Comparison of ENCODE assay signal across 27 cellular contexts in genomic region chr5:79396265-79396664, GRCh38.
DNase-seq lines count a peak whose midpoint lies in the region; ATAC-seq, FAIRE-seq and TF ChIP-seq lines count a peak whose summit lies in the region.
"Had no signal": no experiment of that assay in that cellular context is flagged by ENCODE, and none has a peak within 500 bp of the region (broad histone marks: within the 10 kb centered on the region; RNA-seq: fewer than 3 reads in every experiment).

No MANE protein-coding gene starts in this region.

- H3K4me3 ChIP-seq in AG10803 (ENCODE audit: low read length): no peak overlapping the region
- no peak overlapping the region for H3K4me3 ChIP-seq in cardiac fibroblast (replicated peaks in 1 of 2; ENCODE audit: low read depth in 2 of 2, low read length in 2 of 2)
- H3K4me3 ChIP-seq: cardiac muscle cell, K562, mucosa of descending colon, transverse colon had no signal

- H3K4me3 Mint-ChIP-seq in natural killer cell treated with Interleukin-12 subunit alpha and Interleukin-12 subunit beta and Interleukin-15 and Interleukin-18, amount 100 ng/mL, for 72 hours: no peak overlapping the region
- H3K4me3 Mint-ChIP-seq: B cell; stimulated activated naive CD8-positive, alpha-beta T cell treated with anti-CD3 and anti-CD28 coated beads, Interleukin-15, amount 100 ng/mL, for 72 hours had no signal

- H3K36me3 Mint-ChIP-seq in natural killer cell treated with Interleukin-12 subunit alpha and Interleukin-12 subunit beta and Interleukin-15 and Interleukin-18, amount 100 ng/mL, for 72 hours: no peaks in the 10 kb centered on the region

- TF ChIP-seq CTCF in AG10803 (conservative IDR thresholded peaks at IDR 0.05; ENCODE audit: low read length): no peak
- TF ChIP-seq CTCF in cardiac fibroblast (IDR thresholded peaks at IDR 0.05; ENCODE audit: low read depth, low read length): no peak

- H3K9me3 Mint-ChIP-seq in natural killer cell treated with Interleukin-12 subunit alpha and Interleukin-12 subunit beta and Interleukin-15 and Interleukin-18, amount 100 ng/mL, for 72 hours: no peaks in the 10 kb centered on the region
- H3K9me3 Mint-ChIP-seq: stimulated activated naive CD8-positive, alpha-beta T cell treated with anti-CD3 and anti-CD28 coated beads, Interleukin-15, amount 100 ng/mL, for 72 hours had no signal

- H3K4me1 Mint-ChIP-seq in natural killer cell treated with Interleukin-12 subunit alpha and Interleukin-12 subunit beta and Interleukin-15 and Interleukin-18, amount 100 ng/mL, for 72 hours (ENCODE audit: low read depth in 2 of 2): no peaks in the 10 kb centered on the region
- H3K4me1 Mint-ChIP-seq: B cell; stimulated activated naive CD8-positive, alpha-beta T cell treated with anti-CD3 and anti-CD28 coated beads, Interleukin-15, amount 100 ng/mL, for 72 hours had no signal

- DNase-seq in AG10803 (ENCODE audit: low read depth) (peak; percentile 6), M059J (ENCODE audit: low read depth) (peak; percentile 17), cardiac fibroblast (ENCODE audit: low read depth in 2 of 2) (peak; percentile 6 to 37), glomerular visceral epithelial cell (ENCODE audit: extremely low spot score) (peak; percentile 3), hepatic stellate cell (ENCODE audit: low spot score) (no peak), GM12891 (ENCODE audit: insufficient read length, low spot score) (no peak)
- no peak for DNase-seq in natural killer cell treated with Interleukin-12 subunit alpha and Interleukin-12 subunit beta and Interleukin-15 and Interleukin-18, amount 100 ng/mL, for 72 hours (ENCODE audit: low spot score)
- DNase-seq: activated effector memory CD4-positive, alpha-beta T cell treated with anti-CD3 and anti-CD28 coated beads, Interleukin-2, amount 50 U/mL, for 16 hours; cortex of kidney; DMS153; GOT3; hypothalamus; mucosa of descending colon; NCI-H1436; NCI-H510A; NK-92 treated with Interleukin-12 subunit alpha and Interleukin-12 subunit beta, amount 100 ng/mL, for 24 hours; SIG-M5; stimulated activated naive CD8-positive, alpha-beta T cell treated with anti-CD3 and anti-CD28 coated beads, Interleukin-15, amount 100 ng/mL, for 72 hours; T-helper 1 cell; transverse colon had no signal

- H3K27me3 Mint-ChIP-seq in natural killer cell treated with Interleukin-12 subunit alpha and Interleukin-12 subunit beta and Interleukin-15 and Interleukin-18, amount 100 ng/mL, for 72 hours: peaks cover 0 to 2% of the 10 kb centered on the region in 2 donors
- H3K27me3 Mint-ChIP-seq: B cell; stimulated activated naive CD8-positive, alpha-beta T cell treated with anti-CD3 and anti-CD28 coated beads, Interleukin-15, amount 100 ng/mL, for 72 hours had no signal

- no peak for FAIRE-seq in GM12891 (lab: Jason Lieb, UNC)
- FAIRE-seq: endometrium, frontal cortex, K562 had no signal

- TF ChIP-seq POLR2A in GM12891 (IDR thresholded peaks at IDR 0.05; ENCODE audit: low read depth, low read length): no peak

- H3K27ac Mint-ChIP-seq in natural killer cell treated with Interleukin-12 subunit alpha and Interleukin-12 subunit beta and Interleukin-15 and Interleukin-18, amount 100 ng/mL, for 72 hours: no peak overlapping the region
- H3K27ac Mint-ChIP-seq: B cell; stimulated activated naive CD8-positive, alpha-beta T cell treated with anti-CD3 and anti-CD28 coated beads, Interleukin-15, amount 100 ng/mL, for 72 hours had no signal

- ATAC-seq in natural killer cell treated with Interleukin-12 subunit alpha and Interleukin-12 subunit beta and Interleukin-15 and Interleukin-18, amount 100 ng/mL, for 72 hours: no peak
- ATAC-seq in HG02884 (IDR thresholded peaks at IDR 0.05; ENCODE audit: unreplicated experiment): no peak
- ATAC-seq: K562; mucosa of descending colon; sciatic nerve; stimulated activated naive CD8-positive, alpha-beta T cell treated with anti-CD3 and anti-CD28 coated beads, Interleukin-15, amount 100 ng/mL, for 72 hours had no signal

TF ChIP-seq in GM12891, 5 proteins besides CTCF, POLR2A, EP300 and RAD21:
- no peak for TF ChIP-seq POLR2AphosphoS5 (IDR thresholded peaks at IDR 0.05; ENCODE audit: low read depth, low read length)
- TF ChIP-seq TAF1 (IDR thresholded peaks at IDR 0.05; ENCODE audit: low read depth, low read length): no peak
- TF ChIP-seq SPI1 (IDR thresholded peaks at IDR 0.05; ENCODE audit: low read depth, low read length): no peak
- no peak for TF ChIP-seq POU2F2 (IDR thresholded peaks at IDR 0.05; ENCODE audit: low read depth, low read length)
- TF ChIP-seq PAX5 (IDR thresholded peaks at IDR 0.05; ENCODE audit: insufficient read depth, low read length, severe bottlenecking): no peak

Comparison
In these comparisons a context has a peak if more than half of its experiments do, and no peak if none do; other contexts are left out.
1. DNase-seq: peak in AG10803 (single experiment), M059J (single experiment), cardiac fibroblast (2 of 2) and glomerular visceral epithelial cell (single experiment); none in hepatic stellate cell (single experiment), natural killer cell treated with Interleukin-12 subunit alpha and Interleukin-12 subunit beta and Interleukin-15 and Interleukin-18, amount 100 ng/mL, for 72 hours (single experiment) and GM12891 (single experiment).